Comparison of ENCODE assay signal across 10 cellular contexts in genomic region chr19:38281820-38282566, GRCh38. TPM values are rescaled to one million over a fixed set of nuclear protein-coding genes. Genes with fewer than 3 reads are reported as not detected.
DNase-seq lines count a peak whose midpoint lies in the region; ATAC-seq and TF ChIP-seq lines count a peak whose summit lies in the region.
"Had no signal": no experiment of that assay in that cellular context is flagged by ENCODE, and none has a peak within 500 bp of the region (broad histone marks: within the 10 kb centered on the region; RNA-seq: fewer than 3 reads in every experiment).

No MANE protein-coding gene starts in this region.

- H3K27me3 Mint-ChIP-seq in T-helper 2 cell treated with Interferon-gamma antibody and Interleukin-4, amounts not matched to agents 5 μg/mL and 100 μg/mL, for 36 hours (ENCODE audit: low read depth): no peaks in the 10 kb centered on the region
- no peaks in the 10 kb centered on the region for H3K27me3 Mint-ChIP-seq in naive thymus-derived CD8-positive, alpha-beta T cell

- peaks cover 27% of the 10 kb centered on the region for H3K4me1 Mint-ChIP-seq in T-helper 2 cell treated with Interferon-gamma antibody and Interleukin-4, amounts not matched to agents 5 μg/mL and 100 μg/mL, for 36 hours (ENCODE audit: low read depth)
- H3K4me1 Mint-ChIP-seq in naive thymus-derived CD8-positive, alpha-beta T cell: peaks cover 6 to 19% (median 15%) of the 10 kb centered on the region in 4 donors

- DNase-seq in T-helper 2 cell treated with Interferon-gamma antibody and Interleukin-4, amounts not matched to agents 5 μg/mL and 100 μg/mL, for 36 hours (ENCODE audit: low spot score): peak; percentile 19
- peak in 3 of 10 donors; percentile 4 to 50 (median 18) for DNase-seq in naive thymus-derived CD8-positive, alpha-beta T cell
- DNase-seq in BE2C (no peak), SW 1271 (lab: John Stamatoyannopoulos, UW) (no peak)
- DNase-seq: colonic mucosa, DMS 273 treated with DMSO at 0.1 percent for 48 hours, Karpas-422 had no signal

- H3K9me3 ChIP-seq in HEK293 (ENCODE audit: control insufficient read depth, insufficient read depth, low read depth, low read length): no peaks in the 10 kb centered on the region; the same call in 1 of the 2 replicates
- H3K9me3 ChIP-seq in BE2C: no peaks in the 10 kb centered on the region
- H3K9me3 ChIP-seq: colonic mucosa had no signal

- H3K27me3 ChIP-seq in BE2C: no peaks in the 10 kb centered on the region
- H3K27me3 ChIP-seq: colonic mucosa had no signal

- POLR2A ChIA-PET in HEK293 (lab: Yijun Ruan, JAX): interaction anchor here (0.6 kb wide), 2 partner anchors 33 to 193 kb away, joined by 3 to 5 read pairs; no protein-coding TSS in a partner anchor
- POLR2A ChIA-PET in naive thymus-derived CD8-positive, alpha-beta T cell (lab: Charles Lee): interaction anchor here (1.2 kb wide), 1 partner anchor 93 kb away, joined by 3 read pairs; no protein-coding TSS in a partner anchor

- H3K36me3 ChIP-seq in HEK293 (ENCODE audit: control insufficient read depth in 2 of 2, insufficient read depth in 1 of 2, low read length in 2 of 2) (peaks cover 32 to 33% of the 10 kb centered on the region in 2 experiments), BE2C (no peaks in the 10 kb centered on the region)

- H3K4me1 ChIP-seq in HEK293 (ENCODE audit: control insufficient read depth, insufficient read depth, low read length) (peaks cover 10% of the 10 kb centered on the region), BE2C (no peaks in the 10 kb centered on the region; the same call in 1 of the 2 replicates)
- H3K4me1 ChIP-seq: colonic mucosa had no signal

- TF ChIP-seq CTCF in HEK293 (tag by site-specific recombination; IDR thresholded peaks at IDR 0.05) (no peak), BE2C (IDR thresholded peaks at IDR 0.05; ENCODE audit: low read depth, low read length) (no peak)

- H3K27ac Mint-ChIP-seq in T-helper 2 cell treated with Interferon-gamma antibody and Interleukin-4, amounts not matched to agents 5 μg/mL and 100 μg/mL, for 36 hours: peak overlapping the region; percentile 86
- peak overlapping the region; percentile 1 to 91 (median 54) for H3K27ac Mint-ChIP-seq in naive thymus-derived CD8-positive, alpha-beta T cell

- H3K36me3 Mint-ChIP-seq in T-helper 2 cell treated with Interferon-gamma antibody and Interleukin-4, amounts not matched to agents 5 μg/mL and 100 μg/mL, for 36 hours (ENCODE audit: low read depth): peaks cover 14% of the 10 kb centered on the region
- peaks cover 0 to 39% (median 7%) of the 10 kb centered on the region in 3 donors for H3K36me3 Mint-ChIP-seq in naive thymus-derived CD8-positive, alpha-beta T cell

- H3K4me3 ChIP-seq in HEK293 (ENCODE audit: low read depth, low read length) (no peak overlapping the region), BE2C (ENCODE audit: low read depth, low read length) (no peak overlapping the region)
- H3K4me3 ChIP-seq: colonic mucosa, skin epidermis had no signal

- no peaks in the 10 kb centered on the region for H3K9me3 Mint-ChIP-seq in T-helper 2 cell treated with Interferon-gamma antibody and Interleukin-4, amounts not matched to agents 5 μg/mL and 100 μg/mL, for 36 hours
- no peaks in the 10 kb centered on the region for H3K9me3 Mint-ChIP-seq in naive thymus-derived CD8-positive, alpha-beta T cell

- peak; percentile 35 to 84 for ATAC-seq in naive thymus-derived CD8-positive, alpha-beta T cell

- H3K4me3 Mint-ChIP-seq in T-helper 2 cell treated with Interferon-gamma antibody and Interleukin-4, amounts not matched to agents 5 μg/mL and 100 μg/mL, for 36 hours: peak overlapping the region; percentile 50
- H3K4me3 Mint-ChIP-seq in naive thymus-derived CD8-positive, alpha-beta T cell: no peak overlapping the region

- no peak overlapping the region for H3K27ac ChIP-seq in HEK293 (ENCODE audit: extremely low read depth, low read depth, low read length)
- H3K27ac ChIP-seq: colonic mucosa had no signal

- CTCF ChIA-PET in HEK293 (lab: Yijun Ruan, JAX): interaction anchor here (0.6 to 1.5 kb wide), 3 partner anchors 12 to 53 kb away, joined by 3 to 5 read pairs (median 3); no protein-coding TSS in a partner anchor

TF ChIP-seq in HEK293, 187 proteins besides CTCF, POLR2A, EP300 and RAD21:
- TF ChIP-seq ZFHX2 (tag by site-specific recombination; conservative IDR thresholded peaks at IDR 0.05): peak; percentile 33; the same call in 1 of the 2 replicates
- no peak for TF ChIP-seq KLF10 (tag by site-specific recombination; IDR thresholded peaks at IDR 0.05)
- TF ChIP-seq EGR2 (tag by site-specific recombination; IDR thresholded peaks at IDR 0.05; ENCODE audit: low read depth): peak; percentile 32; the same call in 1 of the 2 replicates
- no peak for TF ChIP-seq ZNF776 (tag by site-specific recombination; IDR thresholded peaks at IDR 0.05; ENCODE audit: borderline replicate concordance)
- peak; percentile 12; the same call in 1 of the 2 replicates for TF ChIP-seq FEZF1 (tag by site-specific recombination; IDR thresholded peaks at IDR 0.05)

RNA-seq across cellular contexts. Expression of gene SPINT2, which starts 17.6 kb away (rescaled TPM):
- total RNA-seq in naive thymus-derived CD8-positive, alpha-beta T cell: 10 to 100 TPM; 49.6 to 50.5 TPM
- polyA plus RNA-seq in naive thymus-derived CD8-positive, alpha-beta T cell: 100 to 1,000 TPM; 139 to 162 (median 158) TPM
- 0.76 TPM for polyA plus RNA-seq in BE2C (2012; ENCODE audit: insufficient read depth, insufficient read length, low read depth)

RNA-seq across cellular contexts. Expression of gene C19orf33, which starts 22.1 kb away (rescaled TPM):
- 1 to 10 TPM in 1 of 2 experiments, not detected in 1; 1.2 TPM for total RNA-seq in naive thymus-derived CD8-positive, alpha-beta T cell
- 1 to 10 TPM in 1 of 3 donors, not detected in 2; 1.1 TPM for polyA plus RNA-seq in naive thymus-derived CD8-positive, alpha-beta T cell
- 0.91 TPM for polyA plus RNA-seq in BE2C (2012; ENCODE audit: insufficient read depth, insufficient read length, low read depth)
- total RNA-seq: myocyte had no signal

RNA-seq across cellular contexts. Expression of gene PPP1R14A, which starts 25.8 kb away (rescaled TPM):
- total RNA-seq in naive thymus-derived CD8-positive, alpha-beta T cell: 1 to 10 TPM in 1 of 2 experiments, under 1 TPM in 1; 0.94 to 1.2 TPM
- not detected for polyA plus RNA-seq in naive thymus-derived CD8-positive, alpha-beta T cell
- 11.5 TPM for polyA plus RNA-seq in BE2C (2012; ENCODE audit: insufficient read depth, insufficient read length, low read depth)
- total RNA-seq: myocyte had no signal

RNA-seq across cellular contexts. Expression of gene YIF1B, which starts 33.8 kb away (rescaled TPM):
- 10 to 100 TPM; 33.7 to 36.4 TPM for total RNA-seq in naive thymus-derived CD8-positive, alpha-beta T cell
- polyA plus RNA-seq in naive thymus-derived CD8-positive, alpha-beta T cell: 10 to 100 TPM; 40.7 to 47.8 (median 44.9) TPM
- polyA plus RNA-seq in BE2C (2012; ENCODE audit: insufficient read depth, insufficient read length, low read depth): 104 TPM

RNA-seq across cellular contexts. Expression of gene KCNK6, which starts 37.7 kb away (rescaled TPM):
- 1 to 10 TPM; 6.6 to 6.8 TPM for total RNA-seq in naive thymus-derived CD8-positive, alpha-beta T cell
- 1 to 10 TPM; 1.1 to 3.1 (median 1.2) TPM for polyA plus RNA-seq in naive thymus-derived CD8-positive, alpha-beta T cell
- polyA plus RNA-seq in BE2C (2012; ENCODE audit: insufficient read depth, insufficient read length, low read depth): 0.12 TPM
